ENCODE assay signal across 8 cellular contexts in genomic region chr17:17837966-17838962, GRCh38. TPM values are rescaled to one million over a fixed set of nuclear protein-coding genes. Genes with fewer than 3 reads are reported as not detected.
DNase-seq lines count a peak whose midpoint lies in the region; ATAC-seq and TF ChIP-seq lines count a peak whose summit lies in the region.

No MANE protein-coding gene starts in this region.

- TF ChIP-seq CTCF in fibroblast of lung (conservative IDR thresholded peaks at IDR 0.05 in 1 of 2, IDR thresholded peaks at IDR 0.05 in 1 of 2; ENCODE audit: low read depth in 1 of 2, low read length in 2 of 2) (no peak), neural crest cell (conservative IDR thresholded peaks at IDR 0.05) (no peak), GM10248 (IDR thresholded peaks at IDR 0.05; ENCODE audit: control extremely low read depth, extremely low read depth, low read depth, missing control alignments) (no peak)

- peaks cover 62% of the 10 kb centered on the region for H3K4me1 Mint-ChIP-seq in neural crest cell

- peak overlapping the region; percentile 100 for H3K4me3 ChIP-seq in BLaER1
- H3K4me3 ChIP-seq in fibroblast of lung (replicated peaks in 1 of 4; ENCODE audit: control extremely low read depth in 1 of 4, insufficient read depth in 1 of 4, low read depth in 3 of 4, low read length in 4 of 4), result no peak overlapping the region

- H3K36me3 ChIP-seq in BLaER1 (0 out of 2 replicates have a peak, but pooled peaks cover 9% of the 10 kb centered on the region), fibroblast of lung (ENCODE audit: control insufficient read depth, insufficient read depth, low read length) (no peaks in the 10 kb centered on the region)

- peaks cover 4% of the 10 kb centered on the region for H3K27me3 Mint-ChIP-seq in neural crest cell (ENCODE audit: low read depth)

- H3K27ac ChIP-seq in BLaER1 (peak overlapping the region; percentile 100), fibroblast of lung (ENCODE audit: insufficient read depth, low read length) (peak overlapping the region; percentile 96)

- DNase-seq in HT1080 (ENCODE audit: low read depth) (peak; percentile 66), SK-MEL-5 (ENCODE audit: low read depth, low spot score) (peak; percentile 90), fibroblast of lung (ENCODE audit: low read depth in 2 of 2) (peak; percentile 39 to 49), neural crest cell (ENCODE audit: low read depth, low spot score) (no peak), GM10248 (ENCODE audit: extremely low spot score) (no peak)

- ATAC-seq in HG02970 (IDR thresholded peaks at IDR 0.05; ENCODE audit: low FRiP score, unreplicated experiment) (no peak), GM18867 (IDR thresholded peaks at IDR 0.05; ENCODE audit: unreplicated experiment) (no peak)

- no peaks in the 10 kb centered on the region for H3K9me3 ChIP-seq in BLaER1
- no peaks in the 10 kb centered on the region for H3K9me3 ChIP-seq in fibroblast of lung (ENCODE audit: control insufficient read depth, insufficient read depth, low read depth, low read length)

- no peak overlapping the region for H2AFZ ChIP-seq in fibroblast of lung (ENCODE audit: low read length)

- H3K4me2 ChIP-seq in BLaER1 (peak overlapping the region; percentile 100), fibroblast of lung (ENCODE audit: extremely low read depth, insufficient read depth, low read length) (no peak overlapping the region)

- CTCF ChIA-PET in GM10248 (lab: Yijun Ruan, JAX), result interaction anchor here (1.3 to 2.1 kb wide), 4 partner anchors 16 to 32 kb away, joined by 3 to 8 read pairs (median 4); no protein-coding TSS in a partner anchor

- H3K9me3 Mint-ChIP-seq in neural crest cell, result no peaks in the 10 kb centered on the region

- H3K27ac Mint-ChIP-seq in neural crest cell (ENCODE audit: unreplicated experiment), result peak overlapping the region; percentile 99

- H3K27me3 ChIP-seq in BLaER1 (no peaks in the 10 kb centered on the region), fibroblast of lung (ENCODE audit: control insufficient read depth, insufficient read depth, low read length) (no peaks in the 10 kb centered on the region)

- in situ Hi-C loops in SK-MEL-5 (cut with HindIII; ENCODE audit: low pct_unique_long_range_greater_than_20kb, low sequenced_read_pairs), result no loop called here

- H3K4me1 ChIP-seq in BLaER1 (peaks cover 87% of the 10 kb centered on the region), fibroblast of lung (ENCODE audit: control insufficient read depth, extremely low read depth, insufficient read depth, low read length) (peaks cover 46% of the 10 kb centered on the region)

- H4K20me1 ChIP-seq in BLaER1, result peaks cover 26% of the 10 kb centered on the region
- H4K20me1 ChIP-seq in fibroblast of lung (ENCODE audit: control insufficient read depth, extremely low read depth, insufficient read depth, low read length), result no peaks in the 10 kb centered on the region

- peak overlapping the region; percentile 100 for H3K9ac ChIP-seq in BLaER1
- no peak overlapping the region for H3K9ac ChIP-seq in fibroblast of lung (ENCODE audit: insufficient read depth, low read length)

- H3K4me3 Mint-ChIP-seq in neural crest cell, result peak overlapping the region; percentile 97

- no peaks in the 10 kb centered on the region for H3K36me3 Mint-ChIP-seq in neural crest cell (ENCODE audit: low read depth)

- POLR2A ChIA-PET in GM10248 (lab: Yijun Ruan, JAX), result interaction anchor here (0.7 kb wide), 2 partner anchors 12 to 17 kb away, joined by 3 read pairs; no protein-coding TSS in a partner anchor

- H3K79me2 ChIP-seq in fibroblast of lung (ENCODE audit: control insufficient read depth, insufficient read depth, low read length), result peaks cover 28% of the 10 kb centered on the region

RNA-seq across cellular contexts. Expression of gene SREBF1, which starts 1.5 kb away (rescaled TPM):
- 42.2 and 65.4 TPM in 2 replicates for total RNA-seq in HT1080 (2014; rRNA removed; shearing (Covaris generic))
- polyA plus RNA-seq in HT1080 (2015; cell fraction: cytosol; rRNA removed), result 28.6 and 29.9 TPM in 2 replicates
- 168 and 169 TPM in 2 replicates for polyA plus RNA-seq in HT1080 (2015; cell fraction: nucleus; rRNA removed)
- total RNA-seq in SK-MEL-5 (2014; rRNA removed; shearing (Covaris generic)), result 75.8 and 77.3 TPM in 2 replicates
- 214 and 274 TPM in 2 replicates for polyA plus RNA-seq in SK-MEL-5 (2015; cell fraction: cytosol; rRNA removed)
- 366 and 503 TPM in 2 replicates for polyA plus RNA-seq in SK-MEL-5 (2015; cell fraction: nucleus; rRNA removed)
- 51.9 and 77.6 TPM in 2 replicates for total RNA-seq in fibroblast of lung
- 29.7 and 49.1 TPM in 2 replicates for polyA plus RNA-seq in fibroblast of lung
- polyA plus RNA-seq in fibroblast of lung (2012), result 73.7 and 109 TPM in 2 replicates
- polyA minus RNA-seq in fibroblast of lung (ENCODE audit: low replicate concordance), result 172 and 195 TPM in 2 replicates
- total RNA-seq in neural crest cell, result 128 and 132 TPM in 2 replicates

Comparison
In these comparisons a context has a peak if more than half of its experiments do, and no peak if none do; other contexts are left out.
1. DNase-seq: peak in HT1080 (single experiment), SK-MEL-5 (single experiment) and fibroblast of lung (2 of 2); none in neural crest cell (single experiment) and GM10248 (single experiment).